Comparison of ENCODE assay signal across 13 cellular contexts in the genomic region with DNA sequence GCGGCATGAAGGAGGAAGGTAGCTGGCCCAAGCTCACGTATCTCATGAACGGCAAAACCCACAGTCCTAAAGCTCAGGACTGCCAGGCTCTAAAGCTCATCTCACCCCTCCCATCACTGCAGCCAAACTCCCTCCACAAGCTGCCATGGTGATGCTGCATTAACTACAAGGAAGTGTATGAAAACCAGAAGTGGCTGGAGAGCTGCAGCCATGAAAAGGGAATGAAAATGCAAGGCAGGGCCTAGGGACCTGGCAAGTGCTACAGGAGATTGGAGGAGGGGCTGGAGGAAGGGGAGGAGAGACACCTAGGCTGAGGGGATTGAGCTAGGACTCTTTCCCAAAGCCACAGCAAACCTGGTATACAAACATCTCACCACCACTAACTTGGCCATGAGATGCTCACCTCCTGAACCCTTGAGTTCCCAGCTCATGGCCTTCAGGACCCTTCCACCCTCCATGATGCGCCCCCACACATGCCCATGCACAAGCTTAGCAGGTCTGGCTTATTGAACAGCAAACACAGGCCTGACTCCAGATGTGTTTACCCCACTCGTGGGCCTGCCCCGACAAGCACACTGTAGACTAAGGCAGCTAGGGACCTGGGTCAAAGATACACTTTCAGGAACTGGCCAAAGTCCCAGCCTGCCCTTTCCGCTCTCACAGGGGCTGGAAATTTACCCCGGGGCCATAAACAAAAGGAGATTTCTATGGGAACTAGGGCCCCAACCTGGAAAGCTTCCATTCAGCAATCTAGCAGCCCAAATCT. TPM values are rescaled to one million over a fixed set of nuclear protein-coding genes. Genes with fewer than 3 reads are reported as not detected.
DNase-seq lines count a peak whose midpoint lies in the region; ATAC-seq, FAIRE-seq and TF ChIP-seq lines count a peak whose summit lies in the region.
"Had no signal": no experiment of that assay in that cellular context is flagged by ENCODE, and none has a peak within 500 bp of the region (broad histone marks: within the 10 kb centered on the region; RNA-seq: fewer than 3 reads in every experiment).

No MANE protein-coding gene starts in this region.

- ATAC-seq in HCT116, result no peak
- no peak for ATAC-seq in stimulated activated naive CD8-positive, alpha-beta T cell treated with anti-CD3 and anti-CD28 coated beads, Interleukin-15, Interleukin-2, amounts not matched to agents 100 U/mL and 50 U/mL, for 24 hours

- no peak for TF ChIP-seq RAD21 in HCT116 (IDR thresholded peaks at IDR 0.05; ENCODE audit: low read depth)

- peak overlapping the region; percentile 85; the same call in 1 of the 2 replicates for H3K4me2 ChIP-seq in HCT116 (ENCODE audit: low read length)
- peak overlapping the region; percentile 27 for H3K4me2 ChIP-seq in hepatocyte

- DNase-seq in HCT116 (ENCODE audit: low read depth, low spot score) (no peak), amniotic epithelial cell (ENCODE audit: low read depth) (peak; percentile 37), hepatocyte (ENCODE audit: low spot score) (peak; percentile 32), small intestine (no peak), D341Med (ENCODE audit: low spot score) (no peak), NCI-H2107 treated with DMSO at 0.1 percent for 48 hours (lab: John Stamatoyannopoulos, UW; ENCODE audit: unreplicated experiment) (no peak)
- DNase-seq in stimulated activated naive CD8-positive, alpha-beta T cell treated with anti-CD3 and anti-CD28 coated beads, Interleukin-15, Interleukin-2, amounts not matched to agents 100 U/mL and 50 U/mL, for 24 hours, result no peak
- DNase-seq: activated T-cell treated with anti-CD3 and anti-CD28 coated beads, Interleukin-2, amount 50 U/mL, for 48 hours; cortex of kidney; islet precursor cell; sigmoid colon; stimulated activated naive CD4-positive, alpha-beta T cell had no signal

- H3K9me2 ChIP-seq in HCT116 (ENCODE audit: insufficient read depth) (no peaks in the 10 kb centered on the region), hepatocyte (replicated peaks; ENCODE audit: insufficient read depth) (no peaks in the 10 kb centered on the region)

- H3K36me3 ChIP-seq in HCT116 (ENCODE audit: control insufficient read depth in 1 of 2, insufficient read depth in 2 of 2, low read length in 2 of 2), result no peaks in the 10 kb centered on the region
- H3K36me3 ChIP-seq in hepatocyte (replicated peaks; ENCODE audit: insufficient read depth, low read depth), result no peaks in the 10 kb centered on the region
- no peaks in the 10 kb centered on the region for H3K36me3 ChIP-seq in stomach smooth muscle (ENCODE audit: control insufficient read depth in 2 of 2, insufficient read depth in 2 of 2, low read length in 2 of 2)
- H3K36me3 ChIP-seq in small intestine (ENCODE audit: control insufficient read depth in 2 of 2, insufficient read depth in 2 of 2, low read length in 2 of 2), result no peaks in the 10 kb centered on the region
- H3K36me3 ChIP-seq: sigmoid colon had no signal

- 68% methylated on average over 8 of the region's 8 CpGs for WGBS in hepatocyte (ENCODE audit: low lambda C conversion rate, missing lambda C conversion rate)
- 53 to 66% (median 56%) methylated on average over 8 of the region's 8 CpGs for WGBS in small intestine, 3 donors

- no peaks in the 10 kb centered on the region for H3K79me2 ChIP-seq in HCT116 (ENCODE audit: insufficient read depth, low read length)
- no peaks in the 10 kb centered on the region for H3K79me2 ChIP-seq in hepatocyte

- H4K20me1 ChIP-seq in HCT116 (ENCODE audit: insufficient read depth) (no peaks in the 10 kb centered on the region), hepatocyte (ENCODE audit: insufficient read depth, poor library complexity, severe bottlenecking) (no peaks in the 10 kb centered on the region)

- TF ChIP-seq CTCF in HCT116 (IDR thresholded peaks at IDR 0.05 in 2 of 3, conservative IDR thresholded peaks at IDR 0.05 in 1 of 3; ENCODE audit: borderline replicate concordance in 1 of 3, insufficient read depth in 1 of 3, low read depth in 2 of 3, low read length in 2 of 3), result no peak
- no peak for TF ChIP-seq CTCF in hepatocyte (IDR thresholded peaks at IDR 0.05; ENCODE audit: poor library complexity)

- CTCF ChIA-PET in HCT116 (lab: Charles Lee), result interaction anchor here (2.0 to 3.6 kb wide), 2 partner anchors 39 kb away, joined by 5 to 19 read pairs; no protein-coding TSS in a partner anchor

- intact Hi-C loops in HCT116 (cut with micrococcal nuclease), result no loop called here

- H3K4me3 ChIP-seq in HCT116 (replicated peaks in 1 of 2; ENCODE audit: low read depth in 1 of 2, low read length in 2 of 2) (no peak overlapping the region), hepatocyte (no peak overlapping the region), stomach smooth muscle (ENCODE audit: low read length in 2 of 2) (peak overlapping the region in 1 of 2 donors; percentile 22), small intestine (ENCODE audit: low read depth in 1 of 2, low read length in 2 of 2) (no peak overlapping the region)
- H3K4me3 ChIP-seq: sigmoid colon had no signal

- no peak for TF ChIP-seq POLR2A in HCT116 (IDR thresholded peaks at IDR 0.05; ENCODE audit: borderline replicate concordance, extremely low read depth, insufficient read depth, insufficient read length)

- POLR2A ChIA-PET in HCT116 (lab: Charles Lee), result no interaction called here

- BruUV-seq in HCT116 (replicated peaks; lab: Mats Ljungman, UMichigan), result no TSS peak

- H3K4me1 ChIP-seq in HCT116 (ENCODE audit: control insufficient read depth in 1 of 2, insufficient read depth in 2 of 2, low read length in 2 of 2), result peaks cover 50 to 90% of the 10 kb centered on the region in 2 experiments
- peaks cover 36% of the 10 kb centered on the region for H3K4me1 ChIP-seq in hepatocyte (ENCODE audit: insufficient read depth)
- H3K4me1 ChIP-seq in stomach smooth muscle (ENCODE audit: control insufficient read depth, insufficient read depth, low read length), result peaks cover 70% of the 10 kb centered on the region
- no peaks in the 10 kb centered on the region for H3K4me1 ChIP-seq in small intestine (ENCODE audit: control insufficient read depth in 2 of 2, insufficient read depth in 1 of 2, low read depth in 1 of 2, low read length in 1 of 2)

- RAD21 ChIA-PET in HCT116 (lab: Charles Lee; ENCODE audit: low non-redundant PET in 1 of 2, low total read pairs in 2 of 2, uncharacterized antibody in 2 of 2, unreplicated experiment in 2 of 2), result no interaction called here

- FAIRE-seq in small intestine (lab: Jason Lieb, UNC), result no peak

- H2AFZ ChIP-seq in HCT116 (ENCODE audit: low read depth, low read length, poor library complexity, severe bottlenecking) (no peak overlapping the region), hepatocyte (no peak overlapping the region)

- no peaks in the 10 kb centered on the region for H3K27me3 ChIP-seq in HCT116 (ENCODE audit: insufficient read depth, low read length)
- H3K27me3 ChIP-seq in hepatocyte, result no peaks in the 10 kb centered on the region
- H3K27me3 ChIP-seq in stomach smooth muscle (ENCODE audit: control insufficient read depth in 1 of 2, insufficient read depth in 2 of 2, low read length in 2 of 2), result no peaks in the 10 kb centered on the region
- H3K27me3 ChIP-seq in small intestine (ENCODE audit: control insufficient read depth in 2 of 2, insufficient read depth in 2 of 2, low read length in 2 of 2), result no peaks in the 10 kb centered on the region
- H3K27me3 ChIP-seq: sigmoid colon had no signal

- no peak overlapping the region for H3K9ac ChIP-seq in HCT116 (ENCODE audit: low read length)
- no peak overlapping the region for H3K9ac ChIP-seq in stomach smooth muscle (ENCODE audit: low read length in 2 of 2)

- H3K9me3 ChIP-seq in HCT116 (ENCODE audit: control insufficient read depth in 1 of 2, insufficient read depth in 1 of 2, low read depth in 1 of 2, low read length in 2 of 2) (no peaks in the 10 kb centered on the region), hepatocyte (ENCODE audit: low read depth) (no peaks in the 10 kb centered on the region), stomach smooth muscle (ENCODE audit: control insufficient read depth in 2 of 2, low read length in 2 of 2) (no peaks in the 10 kb centered on the region), small intestine (ENCODE audit: control insufficient read depth, low read depth) (no peaks in the 10 kb centered on the region)
- H3K9me3 ChIP-seq: sigmoid colon had no signal

- H3K27ac ChIP-seq in HCT116 (ENCODE audit: low read depth, low read length) (peak overlapping the region; percentile 77), hepatocyte (peak overlapping the region; percentile 92), stomach smooth muscle (ENCODE audit: low read length) (peak overlapping the region; percentile 49), small intestine (ENCODE audit: low read depth in 1 of 2, low read length in 1 of 2) (peak overlapping the region in 1 of 2 donors; percentile 5)

TF ChIP-seq in HCT116, 20 proteins besides CTCF, POLR2A, EP300 and RAD21 (continues in another document):
- TF ChIP-seq POLR2AphosphoS5 (IDR thresholded peaks at IDR 0.05; ENCODE audit: low read depth, low read length) (no peak), CEBPB (IDR thresholded peaks at IDR 0.05; ENCODE audit: low read depth) (no peak), TCF7L2 (IDR thresholded peaks at IDR 0.05; ENCODE audit: borderline replicate concordance, extremely low read depth, insufficient read depth, insufficient read length) (no peak)
- TF ChIP-seq, protein P1, sequence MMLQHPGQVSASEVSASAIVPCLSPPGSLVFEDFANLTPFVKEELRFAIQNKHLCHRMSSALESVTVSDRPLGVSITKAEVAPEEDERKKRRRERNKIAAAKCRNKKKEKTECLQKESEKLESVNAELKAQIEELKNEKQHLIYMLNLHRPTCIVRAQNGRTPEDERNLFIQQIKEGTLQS (IDR thresholded peaks at IDR 0.05), result no peak

RNA-seq across cellular contexts. Expression of a gene that starts 42.0 kb away (rescaled TPM):
- total RNA-seq in HCT116 (2021; ENCODE audit: unreplicated experiment), result 1.5 TPM
- polyA plus RNA-seq in HCT116 (2012), result 1.3 and 1.5 TPM in 2 replicates
- 3.0 and 8.6 TPM in 2 replicates for total RNA-seq in hepatocyte
- polyA plus RNA-seq in hepatocyte, result 6.7 and 7.6 TPM in 2 replicates
- polyA plus RNA-seq in small intestine, result 1 to 10 TPM in 1 of 3 donors, under 1 TPM in 2; 0.22 to 1.8 (median 0.54) TPM

Comparison
In these comparisons a context has a peak if more than half of its experiments do, and no peak if none do; other contexts are left out.
1. DNase-seq: peak in amniotic epithelial cell (single experiment) and hepatocyte (single experiment); none in HCT116 (single experiment), stimulated activated naive CD8-positive, alpha-beta T cell treated with anti-CD3 and anti-CD28 coated beads, Interleukin-15, Interleukin-2, amounts not matched to agents 100 U/mL and 50 U/mL, for 24 hours (single experiment), small intestine (single experiment), D341Med (single experiment) and NCI-H2107 treated with DMSO at 0.1 percent for 48 hours (single experiment).